8 cellular contexts compared by ENCODE assay signal in the genomic region with DNA sequence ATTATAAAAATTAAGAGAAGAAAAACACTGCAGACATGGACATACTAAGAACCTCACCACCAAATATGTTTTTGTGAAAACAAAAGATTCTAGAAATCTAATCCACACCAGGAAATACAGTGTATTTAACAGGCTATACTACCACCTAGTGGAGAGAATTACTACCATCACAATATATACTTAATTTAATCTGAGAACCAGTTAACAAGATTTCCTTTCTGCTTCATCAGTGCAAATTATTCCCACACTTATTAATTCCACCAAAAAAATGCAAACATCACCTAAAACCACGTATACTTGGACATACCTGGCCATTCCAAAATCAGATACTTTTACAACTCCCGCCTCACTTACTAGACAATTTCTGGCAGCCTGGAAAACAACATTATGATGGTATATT. TPM values are rescaled to one million over a fixed set of nuclear protein-coding genes. Genes with fewer than 3 reads are reported as not detected.
DNase-seq lines count a peak whose midpoint lies in the region; ATAC-seq and TF ChIP-seq lines count a peak whose summit lies in the region.

No MANE protein-coding gene starts in this region.

- no peaks in the 10 kb centered on the region for H3K9me3 Mint-ChIP-seq in naive B cell
- H3K9me3 Mint-ChIP-seq in activated CD4-positive, alpha-beta memory T cell treated with anti-CD3 and anti-CD28 coated beads for 36 hours: no peaks in the 10 kb centered on the region

- H3K27ac ChIP-seq in OCI-LY1 (ENCODE audit: low read depth, low read length, poor library complexity, severe bottlenecking): no peak overlapping the region
- H3K27ac ChIP-seq in dorsolateral prefrontal cortex: no peak overlapping the region

- H3K4me2 ChIP-seq in OCI-LY1 (ENCODE audit: low read length): no peak overlapping the region

- no peak overlapping the region for H3K4me3 Mint-ChIP-seq in naive B cell
- H3K4me3 Mint-ChIP-seq in activated CD4-positive, alpha-beta memory T cell treated with anti-CD3 and anti-CD28 coated beads for 36 hours: no peak overlapping the region

- H3K4me1 Mint-ChIP-seq in naive B cell: peaks cover 31 to 41% (median 35%) of the 10 kb centered on the region in 3 donors
- peaks cover 46% of the 10 kb centered on the region for H3K4me1 Mint-ChIP-seq in activated CD4-positive, alpha-beta memory T cell treated with anti-CD3 and anti-CD28 coated beads for 36 hours (ENCODE audit: low read depth)

- no peaks in the 10 kb centered on the region for H3K79me2 ChIP-seq in OCI-LY1 (ENCODE audit: insufficient read depth, low read length)

- no peaks in the 10 kb centered on the region for H4K20me1 ChIP-seq in OCI-LY1 (ENCODE audit: insufficient read depth, low read length)

- intact Hi-C loops in dorsolateral prefrontal cortex (cut with DNase I): no loop called here
- intact Hi-C loops in activated CD4-positive, alpha-beta memory T cell treated with anti-CD3 and anti-CD28 coated beads for 36 hours (cut with micrococcal nuclease): loop anchor here (1.0 to 2.0 kb wide), 5 partner anchors 32 to 455 kb away; no protein-coding TSS in a partner anchor

- no peaks in the 10 kb centered on the region for H3K27me3 Mint-ChIP-seq in naive B cell
- no peaks in the 10 kb centered on the region for H3K27me3 Mint-ChIP-seq in activated CD4-positive, alpha-beta memory T cell treated with anti-CD3 and anti-CD28 coated beads for 36 hours

- H3K36me3 Mint-ChIP-seq in naive B cell: peaks cover 0 to 4% of the 10 kb centered on the region in 2 donors
- H3K36me3 Mint-ChIP-seq in activated CD4-positive, alpha-beta memory T cell treated with anti-CD3 and anti-CD28 coated beads for 36 hours: no peaks in the 10 kb centered on the region

- H3K36me3 ChIP-seq in OCI-LY1 (ENCODE audit: insufficient read depth, low read length): peaks cover 16% of the 10 kb centered on the region; the same call in 1 of the 2 replicates

- DNase-seq in GF-D8 (lab: John Stamatoyannopoulos, UW) (peak; percentile 31), dorsolateral prefrontal cortex (no peak), naive B cell (peak; percentile 40), hypothalamus (lab: John Stamatoyannopoulos, UW) (no peak)
- DNase-seq in activated CD4-positive, alpha-beta memory T cell treated with anti-CD3 and anti-CD28 coated beads for 36 hours: no peak

- peak overlapping the region in 2 of 6 donors; percentile 14 to 69 for H3K27ac Mint-ChIP-seq in naive B cell
- H3K27ac Mint-ChIP-seq in activated CD4-positive, alpha-beta memory T cell treated with anti-CD3 and anti-CD28 coated beads for 36 hours: no peak overlapping the region

- H3K9ac ChIP-seq in OCI-LY1 (ENCODE audit: low read length): no peak overlapping the region

- ATAC-seq in HG03460 (IDR thresholded peaks at IDR 0.05; ENCODE audit: unreplicated experiment) (peak; percentile 39), naive B cell (ENCODE audit: low read depth in 2 of 2) (peak; percentile 23 to 48), HG02852 (IDR thresholded peaks at IDR 0.05; ENCODE audit: unreplicated experiment) (no peak)

- H3K27me3 ChIP-seq in OCI-LY1 (ENCODE audit: insufficient read depth, low read length) (no peaks in the 10 kb centered on the region), dorsolateral prefrontal cortex (no peaks in the 10 kb centered on the region)

- POLR2A ChIA-PET in activated CD4-positive, alpha-beta memory T cell treated with anti-CD3 and anti-CD28 coated beads for 36 hours (lab: Charles Lee): no interaction called here

- peaks cover 29% of the 10 kb centered on the region for H3K4me1 ChIP-seq in OCI-LY1 (ENCODE audit: insufficient read depth, low read length, severe bottlenecking)

- no peak overlapping the region for H2AFZ ChIP-seq in OCI-LY1 (ENCODE audit: low read length)

- CTCF ChIA-PET in activated CD4-positive, alpha-beta memory T cell treated with anti-CD3 and anti-CD28 coated beads for 36 hours (lab: Charles Lee): interaction anchor here (0.9 to 7.3 kb wide), 5 partner anchors 12 to 125 kb away, joined by 3 to 112 read pairs (median 38); no protein-coding TSS in a partner anchor

- no peaks in the 10 kb centered on the region for H3K9me2 ChIP-seq in OCI-LY1 (ENCODE audit: low read depth, low read length)

- H3K4me3 ChIP-seq in OCI-LY1 (ENCODE audit: low read depth, low read length, poor library complexity, severe bottlenecking): no peak overlapping the region
- no peak overlapping the region for H3K4me3 ChIP-seq in dorsolateral prefrontal cortex

- peak; percentile 58 for TF ChIP-seq CTCF in OCI-LY1 (IDR thresholded peaks at IDR 0.05; ENCODE audit: low read length)
- TF ChIP-seq CTCF in dorsolateral prefrontal cortex (IDR thresholded peaks at IDR 0.05 in 54 of 56, conservative IDR thresholded peaks at IDR 0.05 in 2 of 56; ENCODE audit: low read depth in 1 of 56, partially characterized antibody in 56 of 56): peak; percentile 40 to 75 (median 62)

- no peaks in the 10 kb centered on the region for H3F3A ChIP-seq in OCI-LY1 (ENCODE audit: insufficient read depth, low read length)

- H3K9me3 ChIP-seq in OCI-LY1 (ENCODE audit: low read length): no peaks in the 10 kb centered on the region

RNA-seq across cellular contexts. Expression of a gene that starts 7.0 kb away (rescaled TPM):
- total RNA-seq in dorsolateral prefrontal cortex: 1 to 10 TPM in 103 of 120 experiments, under 1 TPM in 16, not detected in 1; 0.41 to 6.2 (median 2.2) TPM
- under 1 TPM; 0.13 to 0.53 (median 0.39) TPM for polyA plus RNA-seq in naive B cell (ENCODE audit: low read depth in 6 of 6)
- total RNA-seq in activated CD4-positive, alpha-beta memory T cell treated with anti-CD3 and anti-CD28 coated beads for 36 hours: 10 to 100 TPM; 16.5 to 18.4 TPM

Comparison
In these comparisons a context has a peak if more than half of its experiments do, and no peak if none do; other contexts are left out.
1. DNase-seq: peak in GF-D8 (single experiment) and naive B cell (single experiment); none in dorsolateral prefrontal cortex (0 of 10), activated CD4-positive, alpha-beta memory T cell treated with anti-CD3 and anti-CD28 coated beads for 36 hours (single experiment) and hypothalamus (0 of 51).